1 cellular context compared by ENCODE assay signal in genomic region chr18:63160172-63160995, GRCh38.
TF ChIP-seq lines count a peak whose summit lies in the region.

No MANE protein-coding gene starts in this region.

TF ChIP-seq in GM23338, 12 proteins besides CTCF, POLR2A, EP300 and RAD21 (continued from another document):
- TF ChIP-seq, protein P1, sequence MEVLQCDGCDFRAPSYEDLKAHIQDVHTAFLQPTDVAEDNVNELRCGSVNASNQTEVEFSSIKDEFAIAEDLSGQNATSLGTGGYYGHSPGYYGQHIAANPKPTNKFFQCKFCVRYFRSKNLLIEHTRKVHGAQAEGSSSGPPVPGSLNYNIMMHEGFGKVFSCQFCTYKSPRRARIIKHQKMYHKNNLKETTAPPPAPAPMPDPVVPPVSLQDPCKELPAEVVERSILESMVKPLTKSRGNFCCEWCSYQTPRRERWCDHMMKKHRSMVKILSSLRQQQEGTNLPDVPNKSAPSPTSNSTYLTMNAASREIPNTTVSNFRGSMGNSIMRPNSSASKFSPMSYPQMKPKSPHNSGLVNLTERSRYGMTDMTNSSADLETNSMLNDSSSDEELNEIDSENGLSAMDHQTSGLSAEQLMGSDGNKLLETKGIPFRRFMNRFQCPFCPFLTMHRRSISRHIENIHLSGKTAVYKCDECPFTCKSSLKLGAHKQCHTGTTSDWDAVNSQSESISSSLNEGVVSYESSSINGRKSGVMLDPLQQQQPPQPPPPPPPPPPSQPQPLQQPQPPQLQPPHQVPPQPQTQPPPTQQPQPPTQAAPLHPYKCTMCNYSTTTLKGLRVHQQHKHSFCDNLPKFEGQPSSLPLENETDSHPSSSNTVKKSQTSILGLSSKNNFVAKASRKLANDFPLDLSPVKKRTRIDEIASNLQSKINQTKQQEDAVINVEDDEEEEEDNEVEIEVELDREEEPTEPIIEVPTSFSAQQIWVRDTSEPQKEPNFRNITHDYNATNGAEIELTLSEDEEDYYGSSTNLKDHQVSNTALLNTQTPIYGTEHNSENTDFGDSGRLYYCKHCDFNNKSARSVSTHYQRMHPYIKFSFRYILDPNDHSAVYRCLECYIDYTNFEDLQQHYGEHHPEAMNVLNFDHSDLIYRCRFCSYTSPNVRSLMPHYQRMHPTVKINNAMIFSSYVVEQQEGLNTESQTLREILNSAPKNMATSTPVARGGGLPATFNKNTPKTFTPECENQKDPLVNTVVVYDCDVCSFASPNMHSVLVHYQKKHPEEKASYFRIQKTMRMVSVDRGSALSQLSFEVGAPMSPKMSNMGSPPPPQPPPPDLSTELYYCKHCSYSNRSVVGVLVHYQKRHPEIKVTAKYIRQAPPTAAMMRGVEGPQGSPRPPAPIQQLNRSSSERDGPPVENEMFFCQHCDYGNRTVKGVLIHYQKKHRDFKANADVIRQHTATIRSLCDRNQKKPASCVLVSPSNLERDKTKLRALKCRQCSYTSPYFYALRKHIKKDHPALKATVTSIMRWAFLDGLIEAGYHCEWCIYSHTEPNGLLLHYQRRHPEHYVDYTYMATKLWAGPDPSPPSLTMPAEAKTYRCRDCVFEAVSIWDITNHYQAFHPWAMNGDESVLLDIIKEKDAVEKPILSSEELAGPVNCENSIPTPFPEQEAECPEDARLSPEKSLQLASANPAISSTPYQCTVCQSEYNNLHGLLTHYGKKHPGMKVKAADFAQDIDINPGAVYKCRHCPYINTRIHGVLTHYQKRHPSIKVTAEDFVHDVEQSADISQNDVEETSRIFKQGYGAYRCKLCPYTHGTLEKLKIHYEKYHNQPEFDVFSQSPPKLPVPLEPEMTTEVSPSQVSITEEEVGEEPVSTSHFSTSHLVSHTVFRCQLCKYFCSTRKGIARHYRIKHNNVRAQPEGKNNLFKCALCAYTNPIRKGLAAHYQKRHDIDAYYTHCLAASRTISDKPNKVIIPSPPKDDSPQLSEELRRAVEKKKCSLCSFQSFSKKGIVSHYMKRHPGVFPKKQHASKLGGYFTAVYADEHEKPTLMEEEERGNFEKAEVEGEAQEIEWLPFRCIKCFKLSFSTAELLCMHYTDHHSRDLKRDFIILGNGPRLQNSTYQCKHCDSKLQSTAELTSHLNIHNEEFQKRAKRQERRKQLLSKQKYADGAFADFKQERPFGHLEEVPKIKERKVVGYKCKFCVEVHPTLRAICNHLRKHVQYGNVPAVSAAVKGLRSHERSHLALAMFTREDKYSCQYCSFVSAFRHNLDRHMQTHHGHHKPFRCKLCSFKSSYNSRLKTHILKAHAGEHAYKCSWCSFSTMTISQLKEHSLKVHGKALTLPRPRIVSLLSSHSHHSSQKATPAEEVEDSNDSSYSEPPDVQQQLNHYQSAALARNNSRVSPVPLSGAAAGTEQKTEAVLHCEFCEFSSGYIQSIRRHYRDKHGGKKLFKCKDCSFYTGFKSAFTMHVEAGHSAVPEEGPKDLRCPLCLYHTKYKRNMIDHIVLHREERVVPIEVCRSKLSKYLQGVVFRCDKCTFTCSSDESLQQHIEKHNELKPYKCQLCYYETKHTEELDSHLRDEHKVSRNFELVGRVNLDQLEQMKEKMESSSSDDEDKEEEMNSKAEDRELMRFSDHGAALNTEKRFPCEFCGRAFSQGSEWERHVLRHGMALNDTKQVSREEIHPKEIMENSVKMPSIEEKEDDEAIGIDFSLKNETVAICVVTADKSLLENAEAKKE (CRISPR knock-in tag; IDR thresholded peaks at IDR 0.05): no peak
- TF ChIP-seq NANOG (IDR thresholded peaks at IDR 0.05; ENCODE audit: borderline replicate concordance) (no peak), STAT1 (IDR thresholded peaks at IDR 0.05; ENCODE audit: unreplicated experiment) (no peak)
- TF ChIP-seq, protein P2, sequence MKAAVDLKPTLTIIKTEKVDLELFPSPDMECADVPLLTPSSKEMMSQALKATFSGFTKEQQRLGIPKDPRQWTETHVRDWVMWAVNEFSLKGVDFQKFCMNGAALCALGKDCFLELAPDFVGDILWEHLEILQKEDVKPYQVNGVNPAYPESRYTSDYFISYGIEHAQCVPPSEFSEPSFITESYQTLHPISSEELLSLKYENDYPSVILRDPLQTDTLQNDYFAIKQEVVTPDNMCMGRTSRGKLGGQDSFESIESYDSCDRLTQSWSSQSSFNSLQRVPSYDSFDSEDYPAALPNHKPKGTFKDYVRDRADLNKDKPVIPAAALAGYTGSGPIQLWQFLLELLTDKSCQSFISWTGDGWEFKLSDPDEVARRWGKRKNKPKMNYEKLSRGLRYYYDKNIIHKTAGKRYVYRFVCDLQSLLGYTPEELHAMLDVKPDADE (IDR thresholded peaks at IDR 0.05): no peak
